In genomic region chr11:83971063-83971462, GRCh38 we compare ENCODE assay signal across 12 cellular contexts.
A peak's percentile ranks its signal among the peaks of the same experiment; 100 is the strongest.
DNase-seq lines count a peak whose midpoint lies in the region; ATAC-seq, FAIRE-seq and TF ChIP-seq lines count a peak whose summit lies in the region.
"Had no signal": no experiment of that assay in that cellular context is flagged by ENCODE, and none has a peak within 500 bp of the region (broad histone marks: within the 10 kb centered on the region; RNA-seq: fewer than 3 reads in every experiment).

No MANE protein-coding gene starts in this region.

- no peak overlapping the region for H3K23ac ChIP-seq in mesenchymal stem cell (ENCODE audit: low read length in 2 of 2)

- no peak overlapping the region for H2BK120ac ChIP-seq in mesenchymal stem cell (ENCODE audit: low read depth, low read length)

- H3K79me2 ChIP-seq in astrocyte (ENCODE audit: insufficient read depth, low read length), result no peaks in the 10 kb centered on the region
- H3K79me2 ChIP-seq: parathyroid adenoma had no signal

- intact Hi-C loops in left cardiac atrium (cut with DNase I), result no loop called here

- DNase-seq in astrocyte (ENCODE audit: low read depth) (peak; percentile 57), mesenchymal stem cell (peak; percentile 20), left cardiac atrium (no peak), NCI-H510A (lab: John Stamatoyannopoulos, UW) (no peak)
- DNase-seq in effector memory CD8-positive, alpha-beta T cell, result no peak
- DNase-seq: NCI-H1105 treated with DMSO at 0.1 percent for 48 hours had no signal

- H3K27ac ChIP-seq in astrocyte (ENCODE audit: low read depth, low read length) (no peak overlapping the region), mesenchymal stem cell (ENCODE audit: low read length, poor library complexity, severe bottlenecking) (no peak overlapping the region)
- H3K27ac ChIP-seq: coronary artery, parathyroid adenoma, SK-N-MC had no signal

- no peak overlapping the region for H3K4me3 ChIP-seq in astrocyte (ENCODE audit: insufficient read depth, low read depth, low read length)
- no peak overlapping the region for H3K4me3 ChIP-seq in mesenchymal stem cell (ENCODE audit: insufficient read depth in 1 of 2, low read depth in 1 of 2, low read length in 2 of 2)
- H3K4me3 ChIP-seq: coronary artery, SK-N-MC had no signal

- no peak overlapping the region for H3K18ac ChIP-seq in mesenchymal stem cell (ENCODE audit: low read depth in 1 of 2, low read length in 2 of 2)

- no peaks in the 10 kb centered on the region for H3K9me3 Mint-ChIP-seq in astrocyte (ENCODE audit: unreplicated experiment)
- H3K9me3 Mint-ChIP-seq in effector memory CD8-positive, alpha-beta T cell, result peaks cover 9 to 10% of the 10 kb centered on the region in 2 donors

- 42% methylated on average over 1 of the region's 1 CpG for WGBS in mesenchymal stem cell

- no peaks in the 10 kb centered on the region for H3K27me3 Mint-ChIP-seq in astrocyte (ENCODE audit: low read depth, unreplicated experiment)
- no peaks in the 10 kb centered on the region for H3K27me3 Mint-ChIP-seq in effector memory CD8-positive, alpha-beta T cell

- H3K27me3 ChIP-seq in astrocyte (ENCODE audit: insufficient read depth, low read length) (no peaks in the 10 kb centered on the region), mesenchymal stem cell (ENCODE audit: control insufficient read depth in 1 of 2, insufficient read depth in 1 of 2, low read length in 2 of 2) (no peaks in the 10 kb centered on the region)

- H3K9me3 ChIP-seq in astrocyte (ENCODE audit: insufficient read depth, low read depth, low read length) (no peaks in the 10 kb centered on the region), mesenchymal stem cell (ENCODE audit: control insufficient read depth, low read length) (no peaks in the 10 kb centered on the region)

- H3K79me1 ChIP-seq in mesenchymal stem cell (replicated peaks; ENCODE audit: low read length, poor library complexity, severe bottlenecking), result no peaks in the 10 kb centered on the region

- H3K36me3 ChIP-seq in astrocyte (ENCODE audit: insufficient read depth, low read length) (no peaks in the 10 kb centered on the region), mesenchymal stem cell (ENCODE audit: control insufficient read depth in 1 of 2, insufficient read depth in 2 of 2, low read depth in 1 of 2, low read length in 2 of 2) (no peaks in the 10 kb centered on the region)

- H4K20me1 ChIP-seq in astrocyte (ENCODE audit: insufficient read depth, low read length), result no peaks in the 10 kb centered on the region

- ATAC-seq in GM18873 (IDR thresholded peaks at IDR 0.05; ENCODE audit: low FRiP score, unreplicated experiment) (peak; percentile 37), HG02884 (IDR thresholded peaks at IDR 0.05; ENCODE audit: unreplicated experiment) (peak; percentile 29), left cardiac atrium (no peak), GM18907 (IDR thresholded peaks at IDR 0.05; ENCODE audit: unreplicated experiment) (no peak)
- no peak for ATAC-seq in effector memory CD8-positive, alpha-beta T cell (replicated peaks)

- FAIRE-seq in astrocyte (lab: Jason Lieb, UNC), result no peak

- H2AK5ac ChIP-seq in mesenchymal stem cell (ENCODE audit: low read length, severe bottlenecking), result no peak overlapping the region

- H3K14ac ChIP-seq in mesenchymal stem cell (ENCODE audit: low read length in 2 of 2), result no peak overlapping the region

- H3K4me2 ChIP-seq in astrocyte (ENCODE audit: low read length) (no peak overlapping the region), mesenchymal stem cell (ENCODE audit: low read length, poor library complexity, severe bottlenecking) (no peak overlapping the region)

- H3K4me1 ChIP-seq in astrocyte (ENCODE audit: insufficient read depth, low read length) (no peaks in the 10 kb centered on the region), mesenchymal stem cell (ENCODE audit: control insufficient read depth, insufficient read depth, low read depth, low read length) (no peaks in the 10 kb centered on the region)
- H3K4me1 ChIP-seq: parathyroid adenoma had no signal

- H3K9ac ChIP-seq in astrocyte (ENCODE audit: low read length) (no peak overlapping the region), mesenchymal stem cell (ENCODE audit: low read length) (no peak overlapping the region)
- H3K9ac ChIP-seq: parathyroid adenoma had no signal

- H3K4me3 Mint-ChIP-seq in astrocyte (ENCODE audit: unreplicated experiment), result no peak overlapping the region
- H3K4me3 Mint-ChIP-seq in effector memory CD8-positive, alpha-beta T cell, result no peak overlapping the region

- H2AFZ ChIP-seq in astrocyte (ENCODE audit: low read depth, low read length) (no peak overlapping the region), mesenchymal stem cell (ENCODE audit: low read depth, low read length) (no peak overlapping the region)
- H2AFZ ChIP-seq: parathyroid adenoma had no signal

- H4K91ac ChIP-seq in mesenchymal stem cell (ENCODE audit: low read length), result no peak overlapping the region

- no peak overlapping the region for H2BK15ac ChIP-seq in mesenchymal stem cell (ENCODE audit: low read depth, poor library complexity, severe bottlenecking)

- H2BK12ac ChIP-seq in mesenchymal stem cell (ENCODE audit: low read length in 2 of 2), result no peak overlapping the region

- no peak overlapping the region for H3K4ac ChIP-seq in mesenchymal stem cell (ENCODE audit: low read depth in 1 of 2, low read length in 2 of 2)

- H3K4me1 Mint-ChIP-seq in astrocyte (ENCODE audit: low read depth, unreplicated experiment), result peaks cover 8% of the 10 kb centered on the region
- no peaks in the 10 kb centered on the region for H3K4me1 Mint-ChIP-seq in effector memory CD8-positive, alpha-beta T cell (ENCODE audit: low read depth in 2 of 2)

- no peak overlapping the region for H4K8ac ChIP-seq in mesenchymal stem cell (ENCODE audit: low read length)

- no peak overlapping the region for H3K27ac Mint-ChIP-seq in astrocyte (ENCODE audit: unreplicated experiment)
- no peak overlapping the region for H3K27ac Mint-ChIP-seq in effector memory CD8-positive, alpha-beta T cell

- no peaks in the 10 kb centered on the region for H3K36me3 Mint-ChIP-seq in astrocyte (ENCODE audit: low read depth, unreplicated experiment)
- no peaks in the 10 kb centered on the region for H3K36me3 Mint-ChIP-seq in effector memory CD8-positive, alpha-beta T cell (ENCODE audit: insufficient read depth)

- TF ChIP-seq CTCF in astrocyte (IDR thresholded peaks at IDR 0.05; ENCODE audit: insufficient read depth, low read depth, low read length), result no peak

- H2BK5ac ChIP-seq in mesenchymal stem cell (ENCODE audit: low read depth, low read length, poor library complexity, severe bottlenecking), result no peak overlapping the region

Comparison
In these comparisons a context has a peak if more than half of its experiments do, and no peak if none do; other contexts are left out.
1. ATAC-seq: peak in GM18873 (single experiment) and HG02884 (single experiment); none in left cardiac atrium (0 of 2), effector memory CD8-positive, alpha-beta T cell (single experiment) and GM18907 (single experiment).
2. DNase-seq: peak in astrocyte (single experiment) and mesenchymal stem cell (single experiment); none in left cardiac atrium (single experiment), effector memory CD8-positive, alpha-beta T cell (0 of 3) and NCI-H510A (single experiment).